25 cellular contexts compared by ENCODE assay signal in genomic region chr10:21757601-21757901, GRCh38.
A peak's percentile ranks its signal among the peaks of the same experiment; 100 is the strongest.
DNase-seq lines count a peak whose midpoint lies in the region; ATAC-seq, FAIRE-seq and TF ChIP-seq lines count a peak whose summit lies in the region.
"Had no signal": no experiment of that assay in that cellular context is flagged by ENCODE, and none has a peak within 500 bp of the region (broad histone marks: within the 10 kb centered on the region; RNA-seq: fewer than 3 reads in every experiment).

No MANE protein-coding gene starts in this region.

- peaks cover 0 to 23% of the 10 kb centered on the region in 2 experiments; a peak in 3 of 5 replicates for H3K4me1 ChIP-seq in K562 (replicated peaks in 1 of 2; ENCODE audit: control insufficient read depth in 2 of 2, insufficient read depth in 2 of 2, low read length in 2 of 2)
- no peaks in the 10 kb centered on the region for H3K4me1 ChIP-seq in right cardiac atrium (ENCODE audit: control insufficient read depth, insufficient read depth, low read length)
- H3K4me1 ChIP-seq in neural progenitor cell: peaks cover 24% of the 10 kb centered on the region
- H3K4me1 ChIP-seq: parathyroid adenoma had no signal

- H3K27me3 ChIP-seq in H7 (ENCODE audit: control insufficient read depth, insufficient read depth, low read length) (no peaks in the 10 kb centered on the region), K562 (ENCODE audit: control insufficient read depth in 2 of 2, insufficient read depth in 2 of 2, low read length in 2 of 2) (no peaks in the 10 kb centered on the region), right cardiac atrium (ENCODE audit: control insufficient read depth, insufficient read depth) (no peaks in the 10 kb centered on the region), neural progenitor cell (no peaks in the 10 kb centered on the region)

- H3K27me3 Mint-ChIP-seq in neural progenitor cell (ENCODE audit: insufficient read depth, low read depth): peaks cover 2% of the 10 kb centered on the region
- H3K27me3 Mint-ChIP-seq: activated B cell treated with CpG ODN at 0.5 μM for 24 hours; CD4-positive, CD25-positive, alpha-beta regulatory T cell; stimulated activated memory B cell treated with anti-CD40 and anti-IgM and Interleukin-4, amounts not matched to agents 10 μg/mL and 1 μg/mL and 100 μg/mL, for 72 hours had no signal

- FAIRE-seq in K562 (lab: Jason Lieb, UNC): no peak
- FAIRE-seq: frontal cortex had no signal

- H4K20me1 ChIP-seq in K562 (replicated peaks; ENCODE audit: control insufficient read depth, insufficient read depth, low read length): no peaks in the 10 kb centered on the region
- H4K20me1 ChIP-seq in neural progenitor cell (ENCODE audit: low read depth): no peaks in the 10 kb centered on the region

- H3K4me2 ChIP-seq in K562 (ENCODE audit: insufficient read depth, low read length): no peak overlapping the region
- peak overlapping the region; percentile 16 for H3K4me2 ChIP-seq in neural progenitor cell

- no TSS peak for BruUV-seq in K562 (replicated peaks; lab: Mats Ljungman, UMichigan)

- H3K9me1 ChIP-seq in K562 (ENCODE audit: control insufficient read depth, insufficient read depth, low read length): no peaks in the 10 kb centered on the region

- H3K9me3 Mint-ChIP-seq in neural progenitor cell: no peaks in the 10 kb centered on the region
- H3K9me3 Mint-ChIP-seq: activated B cell treated with CpG ODN at 0.5 μM for 24 hours; CD4-positive, CD25-positive, alpha-beta regulatory T cell; stimulated activated memory B cell treated with anti-CD40 and anti-IgM and Interleukin-4, amounts not matched to agents 10 μg/mL and 1 μg/mL and 100 μg/mL, for 72 hours had no signal

- no peak for TF ChIP-seq RAD21 in K562 (CRISPR knock-in tag; conservative IDR thresholded peaks at IDR 0.05 in 1 of 2, IDR thresholded peaks at IDR 0.05 in 1 of 2)

- no peak for TF ChIP-seq POLR2A in K562 (conservative IDR thresholded peaks at IDR 0.05)

- H3K9ac ChIP-seq in K562 (ENCODE audit: insufficient read depth in 1 of 2, low read depth in 2 of 2, low read length in 2 of 2): peak overlapping the region in 1 of 2 experiments; percentile 62; a peak in 1 of 4 replicates
- H3K9ac ChIP-seq in neural progenitor cell: no peak overlapping the region
- H3K9ac ChIP-seq: parathyroid adenoma had no signal

- POLR2A ChIA-PET in K562 (lab: Yijun Ruan, JAX): interaction anchor here (1.9 kb wide), 1 partner anchor 9 kb away, joined by 8 read pairs; no protein-coding TSS in a partner anchor

- H3K4me3 ChIP-seq in H7 (ENCODE audit: insufficient read depth, low read depth, low read length) (no peak overlapping the region), K562 (no peak overlapping the region), right cardiac atrium (ENCODE audit: low read length) (no peak overlapping the region), neural progenitor cell (no peak overlapping the region)
- H3K4me3 ChIP-seq: lung had no signal

- H3K79me2 ChIP-seq in K562 (ENCODE audit: control insufficient read depth, insufficient read depth, low read length) (no peaks in the 10 kb centered on the region), neural progenitor cell (ENCODE audit: low read depth) (no peaks in the 10 kb centered on the region)
- H3K79me2 ChIP-seq: parathyroid adenoma had no signal

- no peak overlapping the region for H3K27ac ChIP-seq in K562 (ENCODE audit: extremely low read depth, low read depth, low read length)
- H3K27ac ChIP-seq in right cardiac atrium (ENCODE audit: low read length): no peak overlapping the region
- no peak overlapping the region for H3K27ac ChIP-seq in neural progenitor cell
- H3K27ac ChIP-seq: parathyroid adenoma had no signal

- in situ Hi-C loops in K562 (cut with MboI): no loop called here

- TF ChIP-seq CTCF in K562 (IDR thresholded peaks at IDR 0.05 in 2 of 3, conservative IDR thresholded peaks at IDR 0.05 in 1 of 3; ENCODE audit: insufficient read depth in 2 of 3, low read depth in 1 of 3, low read length in 3 of 3): no peak
- TF ChIP-seq CTCF in neural progenitor cell (IDR thresholded peaks at IDR 0.05): no peak

- H3K36me3 ChIP-seq in H7 (replicated peaks; ENCODE audit: control insufficient read depth, insufficient read depth, low read length) (no peaks in the 10 kb centered on the region), K562 (ENCODE audit: control insufficient read depth, insufficient read depth, low read length) (peaks cover 32% of the 10 kb centered on the region; the same call in 1 of the 3 replicates), neural progenitor cell (no peaks in the 10 kb centered on the region)

- H3K4me1 Mint-ChIP-seq in neural progenitor cell: peaks cover 30% of the 10 kb centered on the region
- H3K4me1 Mint-ChIP-seq: activated B cell treated with CpG ODN at 0.5 μM for 24 hours; CD4-positive, CD25-positive, alpha-beta regulatory T cell; stimulated activated memory B cell treated with anti-CD40 and anti-IgM and Interleukin-4, amounts not matched to agents 10 μg/mL and 1 μg/mL and 100 μg/mL, for 72 hours had no signal

- intact Hi-C loops in K562 (cut with micrococcal nuclease) (no loop called here), right cardiac atrium (cut with DNase I) (no loop called here)

- H2AFZ ChIP-seq in K562 (ENCODE audit: low read depth, low read length) (no peak overlapping the region), neural progenitor cell (replicated peaks) (no peak overlapping the region)
- H2AFZ ChIP-seq: parathyroid adenoma had no signal

- TF ChIP-seq EP300 in K562 (IDR thresholded peaks at IDR 0.05; ENCODE audit: low read length): no peak

- CTCF ChIA-PET in K562 (lab: Yijun Ruan, JAX; ENCODE audit: low intra/inter-chr PET ratio): no interaction called here

- peak; percentile 31; the same call in 2 of the 3 replicates for ATAC-seq in K562
- peak; percentile 74 to 78 for ATAC-seq in right cardiac atrium
- ATAC-seq in HG02970 (IDR thresholded peaks at IDR 0.05; ENCODE audit: low FRiP score, unreplicated experiment): no peak
- ATAC-seq in HG03280 (IDR thresholded peaks at IDR 0.05; ENCODE audit: unreplicated experiment): no peak
- ATAC-seq in HG02840 (IDR thresholded peaks at IDR 0.05; ENCODE audit: low FRiP score, unreplicated experiment): no peak
- ATAC-seq: activated CD8-positive, alpha-beta T cell treated with anti-CD3 and anti-CD28 coated beads, Interleukin-2, amount 10 ng/mL, durations not matched to agents 7 days and 5 days; Panc1; stimulated activated memory B cell treated with anti-CD40 and anti-IgM and Interleukin-4, amounts not matched to agents 10 μg/mL and 1 μg/mL and 100 μg/mL, for 72 hours had no signal

- 85% methylated on average over 7 of the region's 7 CpGs for whole genome bisulfite sequencing in K562 (ENCODE audit: insufficient coverage, low coverage, missing lambda C conversion rate)
- 51% methylated on average over 7 of the region's 7 CpGs for WGBS in right cardiac atrium

- H3K36me3 Mint-ChIP-seq in neural progenitor cell: peaks cover 16% of the 10 kb centered on the region

- no peak overlapping the region for H3K4me3 Mint-ChIP-seq in neural progenitor cell
- H3K4me3 Mint-ChIP-seq: activated B cell treated with CpG ODN at 0.5 μM for 24 hours; activated CD8-positive, alpha-beta T cell treated with anti-CD3 and anti-CD28 coated beads, Interleukin-2, amount 10 ng/mL, durations not matched to agents 7 days and 5 days; CD4-positive, CD25-positive, alpha-beta regulatory T cell; stimulated activated memory B cell treated with anti-CD40 and anti-IgM and Interleukin-4, amounts not matched to agents 10 μg/mL and 1 μg/mL and 100 μg/mL, for 72 hours had no signal

- DNase-seq in H7 (peak; percentile 66), K562 (ENCODE audit: extremely low read depth in 1 of 4, low spot score in 3 of 4) (no peak), right cardiac atrium (peak in 1 of 3 donors; percentile 63), neural progenitor cell (ENCODE audit: low spot score) (peak; percentile 38), HT-29 (ENCODE audit: low spot score) (no peak)
- DNase-seq: activated B cell treated with CpG ODN at 0.5 μM for 24 hours; activated CD8-positive, alpha-beta T cell treated with anti-CD3 and anti-CD28 coated beads, Interleukin-2, amount 10 ng/mL, durations not matched to agents 7 days and 5 days; activated naive CD4-positive, alpha-beta T cell treated with Interleukin-2 at 50 U/mL for 16 hours; activated T-cell treated with anti-CD3 and anti-CD28 coated beads, Interleukin-2, amount 50 U/mL, for 1 hour; amygdala; CD4-positive, CD25-positive, alpha-beta regulatory T cell; central memory CD4-positive, alpha-beta T cell; DMS 273 treated with DMSO at 0.1 percent for 48 hours; GDM1; NCI-H1048; NK-92 treated with Interleukin-12 subunit alpha and Interleukin-12 subunit beta, amount 100 ng/mL, for 24 hours; T-helper 9 cell had no signal

- no peaks in the 10 kb centered on the region for H3K9me3 ChIP-seq in K562 (replicated peaks; ENCODE audit: control insufficient read depth, insufficient read depth, low read depth, low read length)
- H3K9me3 ChIP-seq in right cardiac atrium (ENCODE audit: control insufficient read depth, low read length): no peaks in the 10 kb centered on the region
- H3K9me3 ChIP-seq in neural progenitor cell (ENCODE audit: low read depth): no peaks in the 10 kb centered on the region

- peak overlapping the region; percentile 22 for H3K27ac Mint-ChIP-seq in neural progenitor cell
- H3K27ac Mint-ChIP-seq: activated B cell treated with CpG ODN at 0.5 μM for 24 hours; activated CD8-positive, alpha-beta T cell treated with anti-CD3 and anti-CD28 coated beads, Interleukin-2, amount 10 ng/mL, durations not matched to agents 7 days and 5 days; stimulated activated memory B cell treated with anti-CD40 and anti-IgM and Interleukin-4, amounts not matched to agents 10 μg/mL and 1 μg/mL and 100 μg/mL, for 72 hours had no signal

- peaks cover 6% of the 10 kb centered on the region for H3F3A ChIP-seq in neural progenitor cell (ENCODE audit: low read depth)

TF ChIP-seq in K562, 482 proteins besides CTCF, POLR2A, EP300 and RAD21:
- no peak for TF ChIP-seq KDM4B (IDR thresholded peaks at IDR 0.05; ENCODE audit: borderline replicate concordance in 2 of 2, low read depth in 1 of 2)
- no peak for TF ChIP-seq TEAD1 (CRISPR knock-in tag; IDR thresholded peaks at IDR 0.05)
- TF ChIP-seq YBX1 (IDR thresholded peaks at IDR 0.05): no peak
- TF ChIP-seq ZNF561 (CRISPR knock-in tag; conservative IDR thresholded peaks at IDR 0.05): no peak
- no peak for TF ChIP-seq ZNF263 (CRISPR knock-in tag; IDR thresholded peaks at IDR 0.05; ENCODE audit: borderline replicate concordance)
- TF ChIP-seq TARDBP (IDR thresholded peaks at IDR 0.05): no peak
- no peak for TF ChIP-seq ZBTB7A (IDR thresholded peaks at IDR 0.05; ENCODE audit: borderline replicate concordance, control insufficient read depth, low read depth, low read length)
- no peak for TF ChIP-seq CHD4 (IDR thresholded peaks at IDR 0.05; ENCODE audit: insufficient read depth, insufficient replicate concordance, low read depth, low read length, poor library complexity, severe bottlenecking)
- no peak for TF ChIP-seq POLR3G (IDR thresholded peaks at IDR 0.05; ENCODE audit: extremely low read depth, insufficient read length, insufficient replicate concordance)

Comparison
In these comparisons a context has a peak if more than half of its experiments do, and no peak if none do; other contexts are left out.
1. DNase-seq: peak in H7 (single experiment) and neural progenitor cell (single experiment); none in K562 (0 of 4) and HT-29 (single experiment).
2. ATAC-seq: peak in K562 (single experiment) and right cardiac atrium (2 of 2); none in HG02970 (single experiment), HG03280 (single experiment) and HG02840 (single experiment).